ENCODE assay signal across 8 cellular contexts in the genomic region with DNA sequence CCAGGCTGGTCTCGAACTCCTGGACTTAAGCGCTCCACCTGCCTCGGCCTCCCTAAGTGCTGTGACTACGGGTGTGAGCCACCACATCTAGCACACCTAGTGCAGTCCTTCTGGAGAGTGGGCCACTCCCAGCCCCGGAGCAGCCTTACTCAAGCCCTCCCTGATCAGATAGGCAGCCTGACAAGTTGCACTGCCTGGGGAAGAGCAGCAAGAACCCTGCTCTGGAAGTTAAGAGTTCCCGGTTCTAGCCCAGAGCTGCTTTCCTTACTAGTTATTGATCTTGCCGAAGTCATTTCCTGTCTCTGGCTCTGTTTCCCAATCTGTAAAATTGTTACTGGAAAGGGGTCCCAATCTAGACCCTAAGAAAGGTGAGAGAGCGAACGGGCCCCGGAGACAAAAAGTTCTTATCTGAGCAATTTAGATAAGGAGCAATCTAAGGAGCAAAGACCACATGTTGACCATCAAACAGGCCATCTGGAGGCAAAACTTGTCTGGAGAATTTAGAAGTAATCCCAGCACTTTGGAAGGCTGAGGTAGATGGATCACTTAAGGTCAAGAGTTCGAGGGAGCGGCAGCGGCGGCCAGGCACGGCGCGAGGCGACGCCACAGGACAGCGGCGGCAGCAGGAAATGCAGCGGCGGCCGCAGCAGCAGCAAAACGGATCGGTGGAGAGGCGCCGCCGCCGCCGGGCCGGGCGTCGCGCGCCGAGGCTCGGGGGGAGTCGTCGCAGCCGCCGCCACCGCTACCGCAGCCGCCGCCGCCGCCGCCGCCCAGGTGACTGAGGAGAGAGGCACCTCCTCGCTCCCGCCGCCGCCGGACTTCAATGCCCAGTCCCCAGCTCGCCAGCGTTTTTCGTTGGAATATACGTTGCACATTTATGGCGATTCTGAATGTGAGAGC. TPM values are rescaled to one million over a fixed set of nuclear protein-coding genes. Genes with fewer than 3 reads are reported as not detected.
DNase-seq lines count a peak whose midpoint lies in the region; ATAC-seq and TF ChIP-seq lines count a peak whose summit lies in the region.

No MANE protein-coding gene starts in this region.

- TF ChIP-seq CTCF in GM12873 (IDR thresholded peaks at IDR 0.05; ENCODE audit: insufficient read depth, low read depth, low read length, missing control alignments), result peak; percentile 51
- TF ChIP-seq CTCF in WI38 (IDR thresholded peaks at IDR 0.05; ENCODE audit: low read depth, low read length), result 0 out of 2 replicates have a peak, but pooled peaks have one; percentile 15
- peak; percentile 34 for TF ChIP-seq CTCF in choroid plexus epithelial cell (conservative IDR thresholded peaks at IDR 0.05; ENCODE audit: low read depth, low read length)

- DNase-seq in NCI-H1092 treated with DMSO at 0.1 percent for 48 hours (lab: John Stamatoyannopoulos, UW) (peak; percentile 56), choroid plexus epithelial cell (ENCODE audit: low read depth) (no peak), left colon (peak; percentile 65 to 76)
- DNase-seq in stimulated activated CD4-positive, alpha-beta T cell treated with anti-CD3 and anti-CD28 coated beads, Interleukin-4, amount 100 ng/mL, for 1 hour, result peak; percentile 55

- ATAC-seq in left colon (peak; percentile 49), HG02981 (IDR thresholded peaks at IDR 0.05; ENCODE audit: unreplicated experiment) (no peak), HG03442 (IDR thresholded peaks at IDR 0.05; ENCODE audit: unreplicated experiment) (no peak)

- H3K4me3 ChIP-seq in WI38 (ENCODE audit: low read depth, low read length) (peak overlapping the region; percentile 45; the same call in 1 of the 2 replicates), choroid plexus epithelial cell (ENCODE audit: low read depth, low read length) (peak overlapping the region; percentile 51)

- intact Hi-C loops in left colon (cut with DNase I, micrococcal nuclease), result no loop called here

RNA-seq across cellular contexts. Expression of a gene that starts 4.3 kb away (rescaled TPM):
- total RNA-seq in left colon, result 10 to 100 TPM; 36.5 to 45.9 TPM

RNA-seq across cellular contexts. Expression of a gene that starts 21.0 kb away (rescaled TPM):
- total RNA-seq in left colon, result under 1 TPM; 0.85 to 0.98 TPM

RNA-seq across cellular contexts. Expression of a gene that starts 30.2 kb away (rescaled TPM):
- 100 to 1,000 TPM in 1 of 2 donors, 10 to 100 TPM in 1; 92.6 to 122 TPM for total RNA-seq in left colon

RNA-seq across cellular contexts. Expression of a gene that starts 35.2 kb away (rescaled TPM):
- 10 to 100 TPM; 95.1 to 98.8 TPM for total RNA-seq in left colon

RNA-seq across cellular contexts. Expression of a gene that starts 45.8 kb away (rescaled TPM):
- 1 to 10 TPM; 1.6 to 2.2 TPM for total RNA-seq in left colon
